ENCODE assay signal across 9 cellular contexts in genomic region chr4:151276787-151277557, GRCh38. TPM values are rescaled to one million over a fixed set of nuclear protein-coding genes. Genes with fewer than 3 reads are reported as not detected.
A peak's percentile ranks its signal among the peaks of the same experiment; 100 is the strongest.
DNase-seq lines count a peak whose midpoint lies in the region; ATAC-seq, FAIRE-seq and TF ChIP-seq lines count a peak whose summit lies in the region.
"Had no signal": no experiment of that assay in that cellular context is flagged by ENCODE, and none has a peak within 500 bp of the region (broad histone marks: within the 10 kb centered on the region; RNA-seq: fewer than 3 reads in every experiment).

A gene with protein sequence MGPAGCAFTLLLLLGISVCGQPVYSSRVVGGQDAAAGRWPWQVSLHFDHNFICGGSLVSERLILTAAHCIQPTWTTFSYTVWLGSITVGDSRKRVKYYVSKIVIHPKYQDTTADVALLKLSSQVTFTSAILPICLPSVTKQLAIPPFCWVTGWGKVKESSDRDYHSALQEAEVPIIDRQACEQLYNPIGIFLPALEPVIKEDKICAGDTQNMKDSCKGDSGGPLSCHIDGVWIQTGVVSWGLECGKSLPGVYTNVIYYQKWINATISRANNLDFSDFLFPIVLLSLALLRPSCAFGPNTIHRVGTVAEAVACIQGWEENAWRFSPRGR (plus strand): TSS chr4:151277161. CDS start chr4:151277173, 12 bp downstream.

- H2BK15ac ChIP-seq in mesenchymal stem cell (ENCODE audit: low read depth, poor library complexity, severe bottlenecking): no peak within 1 kb of the TSS

- no peak within 1 kb of the TSS for H2BK12ac ChIP-seq in mesenchymal stem cell (ENCODE audit: low read length in 2 of 2)

- peak within 1 kb of the TSS; percentile 73 for H4K8ac ChIP-seq in mesenchymal stem cell (ENCODE audit: low read length)

- H3K79me1 ChIP-seq in mesenchymal stem cell (replicated peaks; ENCODE audit: low read length, poor library complexity, severe bottlenecking): peaks cover 35% of the 10 kb centered on the region

- H3K27ac ChIP-seq in mesenchymal stem cell (ENCODE audit: low read length, poor library complexity, severe bottlenecking): no peak within 1 kb of the TSS
- H3K27ac ChIP-seq: neutrophil had no signal

- no peak within 1 kb of the TSS for H3K18ac ChIP-seq in mesenchymal stem cell (ENCODE audit: low read depth in 1 of 2, low read length in 2 of 2)

- H3K27me3 ChIP-seq in mesenchymal stem cell (ENCODE audit: control insufficient read depth in 1 of 2, insufficient read depth in 1 of 2, low read length in 2 of 2): no peaks in the 10 kb centered on the region
- H3K27me3 ChIP-seq: neutrophil had no signal

- H3K27me3 Mint-ChIP-seq in effector memory CD8-positive, alpha-beta T cell: peaks cover 13 to 29% of the 10 kb centered on the region in 2 donors

- peak; percentile 44 for FAIRE-seq in GM19239 (lab: Jason Lieb, UNC)

- no peak within 1 kb of the TSS for H3K14ac ChIP-seq in mesenchymal stem cell (ENCODE audit: low read length in 2 of 2)

- no peak within 1 kb of the TSS for H3K23ac ChIP-seq in mesenchymal stem cell (ENCODE audit: low read length in 2 of 2)

- no peak within 1 kb of the TSS for H3K9ac ChIP-seq in mesenchymal stem cell (ENCODE audit: low read length)

- no peak for ATAC-seq in effector memory CD8-positive, alpha-beta T cell (replicated peaks)

- H4K91ac ChIP-seq in mesenchymal stem cell (ENCODE audit: low read length): no peak within 1 kb of the TSS

- no peak within 1 kb of the TSS for H3K4me2 ChIP-seq in mesenchymal stem cell (ENCODE audit: low read length, poor library complexity, severe bottlenecking)

- H2AK5ac ChIP-seq in mesenchymal stem cell (ENCODE audit: low read length, severe bottlenecking): no peak within 1 kb of the TSS

- H3K9me3 ChIP-seq in mesenchymal stem cell (ENCODE audit: control insufficient read depth, low read length): no peaks in the 10 kb centered on the region
- H3K9me3 ChIP-seq: neutrophil had no signal

- H3K4me1 ChIP-seq in mesenchymal stem cell (ENCODE audit: control insufficient read depth, insufficient read depth, low read depth, low read length): peaks cover 4% of the 10 kb centered on the region

- no peak within 1 kb of the TSS for H3K4ac ChIP-seq in mesenchymal stem cell (ENCODE audit: low read depth in 1 of 2, low read length in 2 of 2)

- H3K4me3 Mint-ChIP-seq in effector memory CD8-positive, alpha-beta T cell: no peak within 1 kb of the TSS

- H2BK120ac ChIP-seq in mesenchymal stem cell (ENCODE audit: low read depth, low read length): no peak within 1 kb of the TSS

- H3K4me3 ChIP-seq in WI38 (ENCODE audit: low read depth, low read length): no peak within 1 kb of the TSS
- H3K4me3 ChIP-seq in mesenchymal stem cell (ENCODE audit: insufficient read depth in 1 of 2, low read depth in 1 of 2, low read length in 2 of 2): no peak within 1 kb of the TSS

- H2BK5ac ChIP-seq in mesenchymal stem cell (ENCODE audit: low read depth, low read length, poor library complexity, severe bottlenecking): no peak within 1 kb of the TSS

- no peaks in the 10 kb centered on the region for H3K36me3 ChIP-seq in mesenchymal stem cell (ENCODE audit: control insufficient read depth in 1 of 2, insufficient read depth in 2 of 2, low read depth in 1 of 2, low read length in 2 of 2)
- H3K36me3 ChIP-seq: neutrophil had no signal

- H3K4me1 Mint-ChIP-seq in effector memory CD8-positive, alpha-beta T cell (ENCODE audit: low read depth in 2 of 2): no peaks in the 10 kb centered on the region

- peak; percentile 86 for TF ChIP-seq CTCF in WI38 (IDR thresholded peaks at IDR 0.05; ENCODE audit: low read depth, low read length)

- H3K9me3 Mint-ChIP-seq in effector memory CD8-positive, alpha-beta T cell: no peaks in the 10 kb centered on the region

- H2AFZ ChIP-seq in mesenchymal stem cell (ENCODE audit: low read depth, low read length): no peak within 1 kb of the TSS

- peak in 13 of 14 donors; percentile 3 to 77 (median 52) for DNase-seq in C1 segment of cervical spinal cord (lab: John Stamatoyannopoulos, UW)
- DNase-seq in GM19239 (ENCODE audit: insufficient read length, low spot score): peak; percentile 34
- peak; percentile 39 for DNase-seq in M059J (ENCODE audit: low read depth)
- peak in 2 of 3 experiments; percentile 2 to 3 for DNase-seq in effector memory CD8-positive, alpha-beta T cell
- peak; percentile 55 for DNase-seq in mesenchymal stem cell
- DNase-seq in stimulated activated naive CD4-positive, alpha-beta T cell treated with Interleukin-2 at 50 U/mL for 16 hours (lab: John Stamatoyannopoulos, UW): peak; percentile 2
- no peak for DNase-seq in DMS114 treated with DMSO at 0.1 percent for 48 hours (lab: John Stamatoyannopoulos, UW; ENCODE audit: unreplicated experiment)

- no peak within 1 kb of the TSS for H3K27ac Mint-ChIP-seq in effector memory CD8-positive, alpha-beta T cell

- WGBS in mesenchymal stem cell: 81% methylated on average over 4 of the region's 7 CpGs

- H3K36me3 Mint-ChIP-seq in effector memory CD8-positive, alpha-beta T cell (ENCODE audit: insufficient read depth): no peaks in the 10 kb centered on the region

RNA-seq across cellular contexts. Expression of the gene that starts here (rescaled TPM):
- not detected in 2 replicates for total RNA-seq in M059J (2014; rRNA removed; shearing (Covaris generic))
- not detected for polyA plus RNA-seq in mesenchymal stem cell (2013, experiment 1 of 2)
- polyA plus RNA-seq in mesenchymal stem cell (2013, experiment 2 of 2): not detected

Comparison
In these comparisons a context has a peak if more than half of its experiments do, and no peak if none do; other contexts are left out.
1. Peak in DNase-seq in M059J; RNA of the gene not detected or under 1 TPM.